In genomic region chr20:63215101-63216040, GRCh38 we compare ENCODE assay signal across 8 cellular contexts. TPM values are rescaled to one million over a fixed set of nuclear protein-coding genes. Genes with fewer than 3 reads are reported as not detected.
A peak's percentile ranks its signal among the peaks of the same experiment; 100 is the strongest.
DNase-seq lines count a peak whose midpoint lies in the region; ATAC-seq, FAIRE-seq and TF ChIP-seq lines count a peak whose summit lies in the region.

No MANE protein-coding gene starts in this region.

- peaks cover 11% of the 10 kb centered on the region for H3K36me3 ChIP-seq in ACC112 (ENCODE audit: insufficient read depth, low read length)
- H3K36me3 ChIP-seq in GM06990 (ENCODE audit: control insufficient read depth, insufficient read depth, low read length): peaks cover 15% of the 10 kb centered on the region
- H3K36me3 ChIP-seq in NT2/D1 (ENCODE audit: insufficient read depth, insufficient read length, low read length): peaks cover 48% of the 10 kb centered on the region
- peaks cover 0 to 2% of the 10 kb centered on the region in 2 donors for H3K36me3 ChIP-seq in body of pancreas (replicated peaks in 1 of 2; ENCODE audit: insufficient read depth in 1 of 2, low read depth in 2 of 2)
- H3K36me3 ChIP-seq in keratinocyte (ENCODE audit: control insufficient read depth in 2 of 2, extremely low read depth in 1 of 2, insufficient read depth in 2 of 2, low read length in 2 of 2): peaks cover 9 to 24% of the 10 kb centered on the region in 2 experiments

- H3K4me3 ChIP-seq in ACC112 (ENCODE audit: low read depth, low read length) (peak overlapping the region; percentile 84), GM06990 (replicated peaks; ENCODE audit: low read depth, low read length) (peak overlapping the region; percentile 84), NT2/D1 (ENCODE audit: insufficient read length, low read depth) (peak overlapping the region; percentile 90), body of pancreas (peak overlapping the region; percentile 62 to 89), keratinocyte (ENCODE audit: control insufficient read depth in 2 of 3, extremely low read depth in 1 of 3, insufficient read depth in 2 of 3, low read depth in 1 of 3, low read length in 3 of 3) (peak overlapping the region; percentile 55 to 94 (median 88))

- H3K4me3 Mint-ChIP-seq in stimulated activated memory B cell treated with anti-CD40 and anti-IgM and Interleukin-4, amounts not matched to agents 10 μg/mL and 1 μg/mL and 100 μg/mL, for 72 hours: peak overlapping the region; percentile 87

- no peak for FAIRE-seq in keratinocyte (lab: Jason Lieb, UNC)

- H3K4me2 ChIP-seq in keratinocyte (ENCODE audit: control insufficient read depth, extremely low read depth, insufficient read depth, low read depth, low read length): peak overlapping the region; percentile 66

- H3K79me2 ChIP-seq in ACC112 (ENCODE audit: control insufficient read depth, insufficient read depth, low read length, unreplicated experiment) (peaks cover 54% of the 10 kb centered on the region), keratinocyte (ENCODE audit: control insufficient read depth, insufficient read depth, low read length) (peaks cover 54% of the 10 kb centered on the region)

- intact Hi-C loops in body of pancreas (cut with DNase I): no loop called here

- H3K27me3 Mint-ChIP-seq in stimulated activated memory B cell treated with anti-CD40 and anti-IgM and Interleukin-4, amounts not matched to agents 10 μg/mL and 1 μg/mL and 100 μg/mL, for 72 hours: peaks cover 8% of the 10 kb centered on the region

- peak overlapping the region; percentile 76 for H2AFZ ChIP-seq in ACC112 (ENCODE audit: low read length, unreplicated experiment)
- peak overlapping the region; percentile 48 for H2AFZ ChIP-seq in keratinocyte (ENCODE audit: control insufficient read depth, low read length)

- ATAC-seq in HG02973 (IDR thresholded peaks at IDR 0.05; ENCODE audit: unreplicated experiment) (peak; percentile 20), body of pancreas (no peak)
- peak; percentile 52 for ATAC-seq in stimulated activated memory B cell treated with anti-CD40 and anti-IgM and Interleukin-4, amounts not matched to agents 10 μg/mL and 1 μg/mL and 100 μg/mL, for 72 hours

- no peak for DNase-seq in GM06990 (ENCODE audit: extremely low read depth, insufficient read length)
- no peak for DNase-seq in NT2/D1 (ENCODE audit: low read depth, low spot score)
- peak in 3 of 4 donors; percentile 19 to 40 (median 25) for DNase-seq in body of pancreas
- DNase-seq in keratinocyte (ENCODE audit: low read depth, low spot score): no peak
- no peak for DNase-seq in Ammon's horn (ENCODE audit: low spot score)

- dilution Hi-C loops in keratinocyte (cut with MboI; ENCODE audit: extremely low pct_ligation_motif_present, low sequenced_read_pairs): no loop called here

- WGBS in body of pancreas, 2 donors: 2 to 3% methylated on average over 44 to 72 of the region's 81 CpGs

- H3K9me3 ChIP-seq in NT2/D1 (ENCODE audit: insufficient read depth, low read length) (no peaks in the 10 kb centered on the region), body of pancreas (no peaks in the 10 kb centered on the region), keratinocyte (ENCODE audit: control insufficient read depth, low read depth, low read length) (no peaks in the 10 kb centered on the region)

- H3K27me3 ChIP-seq in ACC112 (ENCODE audit: insufficient read depth, low read length) (no peaks in the 10 kb centered on the region), GM06990 (replicated peaks; ENCODE audit: control insufficient read depth, insufficient read depth, low read length) (no peaks in the 10 kb centered on the region; the same call in 1 of the 2 replicates), NT2/D1 (ENCODE audit: insufficient read depth, insufficient read length) (no peaks in the 10 kb centered on the region), body of pancreas (no peaks in the 10 kb centered on the region), keratinocyte (ENCODE audit: control insufficient read depth, extremely low read depth, insufficient read depth, low read length) (peaks cover under 1% of the 10 kb centered on the region)

- TF ChIP-seq CTCF in GM06990 (IDR thresholded peaks at IDR 0.05; ENCODE audit: insufficient read depth, low read length, poor library complexity, severe bottlenecking) (peak; percentile 52), body of pancreas (IDR thresholded peaks at IDR 0.05) (peak in 4 of 7 experiments; percentile 10 to 40 (median 28)), keratinocyte (optimal IDR thresholded peaks at IDR 0.05 in 1 of 3, IDR thresholded peaks at IDR 0.05 in 1 of 3, conservative IDR thresholded peaks at IDR 0.05 in 1 of 3; ENCODE audit: extremely low read depth in 1 of 3, insufficient read depth in 2 of 3, low read length in 3 of 3) (peak; percentile 43 to 53 (median 49))

- peaks cover 40% of the 10 kb centered on the region for H3K36me3 Mint-ChIP-seq in stimulated activated memory B cell treated with anti-CD40 and anti-IgM and Interleukin-4, amounts not matched to agents 10 μg/mL and 1 μg/mL and 100 μg/mL, for 72 hours

- peaks cover 58% of the 10 kb centered on the region for H3K4me1 Mint-ChIP-seq in stimulated activated memory B cell treated with anti-CD40 and anti-IgM and Interleukin-4, amounts not matched to agents 10 μg/mL and 1 μg/mL and 100 μg/mL, for 72 hours

- H3K9me1 ChIP-seq in keratinocyte (ENCODE audit: control insufficient read depth, extremely low read depth, insufficient read depth, low read length): no peaks in the 10 kb centered on the region

- H3K4me1 ChIP-seq in ACC112 (ENCODE audit: control insufficient read depth, insufficient read depth, low read length, unreplicated experiment) (peaks cover 22% of the 10 kb centered on the region), NT2/D1 (ENCODE audit: insufficient read depth, insufficient read length) (peaks cover 19% of the 10 kb centered on the region), body of pancreas (peaks cover 52% of the 10 kb centered on the region), keratinocyte (ENCODE audit: control insufficient read depth, extremely low read depth, insufficient read depth, low read length) (peaks cover 18% of the 10 kb centered on the region)

- H3K27ac ChIP-seq in ACC112 (ENCODE audit: low read depth, low read length) (peak overlapping the region; percentile 13; the same call in 1 of the 2 replicates), body of pancreas (peak overlapping the region; percentile 54 to 87 (median 70)), keratinocyte (ENCODE audit: control insufficient read depth, insufficient read depth, low read length) (peak overlapping the region; percentile 62)

- peak overlapping the region; percentile 86 for H3K27ac Mint-ChIP-seq in stimulated activated memory B cell treated with anti-CD40 and anti-IgM and Interleukin-4, amounts not matched to agents 10 μg/mL and 1 μg/mL and 100 μg/mL, for 72 hours

- peak overlapping the region; percentile 97 for H3K9ac ChIP-seq in NT2/D1 (ENCODE audit: insufficient read length, low read depth)
- H3K9ac ChIP-seq in keratinocyte (ENCODE audit: control insufficient read depth, extremely low read depth, insufficient read depth, low read length): peak overlapping the region; percentile 87

- peaks cover 25% of the 10 kb centered on the region for H4K20me1 ChIP-seq in keratinocyte (ENCODE audit: control insufficient read depth, extremely low read depth, insufficient read depth, low read length)

- no peak for TF ChIP-seq POLR2A in body of pancreas (IDR thresholded peaks at IDR 0.05)

- H3K9me3 Mint-ChIP-seq in stimulated activated memory B cell treated with anti-CD40 and anti-IgM and Interleukin-4, amounts not matched to agents 10 μg/mL and 1 μg/mL and 100 μg/mL, for 72 hours: no peaks in the 10 kb centered on the region

RNA-seq across cellular contexts. Expression of gene YTHDF1, which starts 0.6 kb away (rescaled TPM):
- 10 to 100 TPM; 15.8 to 16.2 TPM for total RNA-seq in body of pancreas
- 23.4 to 34.8 TPM (median 26.4 TPM) in 3 replicates for polyA plus RNA-seq in keratinocyte
- polyA plus RNA-seq in keratinocyte (2011; ENCODE audit: low read depth): 10.1 TPM
- polyA plus RNA-seq in keratinocyte (2011; cell fraction: cytosol; rRNA removed): 24.7 and 25.3 TPM in 2 replicates
- polyA plus RNA-seq in keratinocyte (2011; cell fraction: nucleus; rRNA removed): 34.2 and 41.0 TPM in 2 replicates
- 29.3 and 29.6 TPM in 2 replicates for polyA plus RNA-seq in keratinocyte (2012; ENCODE audit: low replicate concordance)
- polyA minus RNA-seq in keratinocyte: 22.0 to 32.9 TPM (median 23.6 TPM) in 3 replicates
- 41.2 TPM for polyA minus RNA-seq in keratinocyte (2011; cell fraction: cytosol; rRNA and poly(A)+ RNA removed)
- polyA minus RNA-seq in keratinocyte (2011; cell fraction: nucleus; rRNA and poly(A)+ RNA removed): 20.6 and 25.3 TPM in 2 replicates

RNA-seq across cellular contexts. Expression of gene BIRC7, which starts 20.3 kb away (rescaled TPM):
- not detected for total RNA-seq in body of pancreas
- not detected in 3 replicates for polyA plus RNA-seq in keratinocyte
- not detected for polyA plus RNA-seq in keratinocyte (2011; ENCODE audit: low read depth)
- polyA plus RNA-seq in keratinocyte (2011; cell fraction: cytosol; rRNA removed): not detected in 2 replicates
- not detected in 2 replicates for polyA plus RNA-seq in keratinocyte (2011; cell fraction: nucleus; rRNA removed)
- not detected in 2 replicates for polyA plus RNA-seq in keratinocyte (2012; ENCODE audit: low replicate concordance)
- polyA minus RNA-seq in keratinocyte: not detected in 3 replicates
- not detected for polyA minus RNA-seq in keratinocyte (2011; cell fraction: cytosol; rRNA and poly(A)+ RNA removed)
- polyA minus RNA-seq in keratinocyte (2011; cell fraction: nucleus; rRNA and poly(A)+ RNA removed): not detected in 2 replicates

RNA-seq across cellular contexts. Expression of gene NKAIN4, which starts 38.9 kb away (rescaled TPM):
- not detected for total RNA-seq in body of pancreas
- not detected in 3 replicates for polyA plus RNA-seq in keratinocyte
- not detected for polyA plus RNA-seq in keratinocyte (2011; ENCODE audit: low read depth)
- not detected in 2 replicates for polyA plus RNA-seq in keratinocyte (2011; cell fraction: cytosol; rRNA removed)
- polyA plus RNA-seq in keratinocyte (2011; cell fraction: nucleus; rRNA removed): not detected in 2 replicates
- not detected in 2 replicates for polyA plus RNA-seq in keratinocyte (2012; ENCODE audit: low replicate concordance)
- polyA minus RNA-seq in keratinocyte: not detected in 3 replicates
- polyA minus RNA-seq in keratinocyte (2011; cell fraction: cytosol; rRNA and poly(A)+ RNA removed): not detected
- polyA minus RNA-seq in keratinocyte (2011; cell fraction: nucleus; rRNA and poly(A)+ RNA removed): not detected in 2 replicates

RNA-seq across cellular contexts. Expression of gene ARFGAP1, which starts 57.2 kb away (rescaled TPM):
- 100 to 1,000 TPM in 1 of 2 donors, 10 to 100 TPM in 1; 52.7 to 162 TPM for total RNA-seq in body of pancreas
- polyA plus RNA-seq in keratinocyte: 31.5 to 48.6 TPM (median 32.2 TPM) in 3 replicates
- 34.5 TPM for polyA plus RNA-seq in keratinocyte (2011; ENCODE audit: low read depth)
- polyA plus RNA-seq in keratinocyte (2011; cell fraction: cytosol; rRNA removed): 22.7 and 37.2 TPM in 2 replicates
- polyA plus RNA-seq in keratinocyte (2011; cell fraction: nucleus; rRNA removed): 128 and 155 TPM in 2 replicates
- polyA plus RNA-seq in keratinocyte (2012; ENCODE audit: low replicate concordance): 29.0 and 57.9 TPM in 2 replicates
- polyA minus RNA-seq in keratinocyte: 41.4 to 84.3 TPM (median 46.5 TPM) in 3 replicates
- 73.1 TPM for polyA minus RNA-seq in keratinocyte (2011; cell fraction: cytosol; rRNA and poly(A)+ RNA removed)
- polyA minus RNA-seq in keratinocyte (2011; cell fraction: nucleus; rRNA and poly(A)+ RNA removed): 48.7 and 57.2 TPM in 2 replicates

Comparison
In these comparisons a context has a peak if more than half of its experiments do, and no peak if none do; other contexts are left out.
1. H3K27ac ChIP-seq: peak in every context shown above with its lines; median percentile 70 in body of pancreas; 62 in keratinocyte; 13 in ACC112.
2. DNase-seq: peak in body of pancreas (3 of 4); none in GM06990 (single experiment), NT2/D1 (single experiment), keratinocyte (single experiment) and Ammon's horn (single experiment).
3. Peak in every context shown above with its lines, with median percentiles within 50 percentile points of each other: H3K4me3 ChIP-seq and CTCF ChIP-seq.